ENCODE assay signal across 10 cellular contexts in the genomic region with DNA sequence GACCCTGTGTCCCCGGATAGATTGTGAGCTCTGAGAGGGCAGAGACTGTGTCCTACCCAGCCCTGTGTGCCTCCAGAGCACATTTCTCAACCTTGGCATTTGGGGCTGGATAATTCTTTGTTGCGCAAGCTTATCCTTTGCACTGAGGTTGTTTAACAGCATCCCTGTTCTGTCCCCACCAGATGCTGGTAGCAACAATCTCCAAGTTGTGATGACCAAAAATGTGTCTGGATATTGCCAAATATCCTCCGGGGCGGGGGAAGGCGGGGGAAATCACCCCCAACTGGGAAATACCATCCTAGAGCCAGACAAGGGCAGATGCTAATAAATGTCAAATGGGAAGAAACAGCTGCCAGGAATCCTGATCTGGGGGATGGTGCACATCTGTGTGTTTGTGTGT. TPM values are rescaled to one million over a fixed set of nuclear protein-coding genes. Genes with fewer than 3 reads are reported as not detected.
A peak's percentile ranks its signal among the peaks of the same experiment; 100 is the strongest.
DNase-seq lines count a peak whose midpoint lies in the region; ATAC-seq and TF ChIP-seq lines count a peak whose summit lies in the region.
"Had no signal": no experiment of that assay in that cellular context is flagged by ENCODE, and none has a peak within 500 bp of the region (broad histone marks: within the 10 kb centered on the region; RNA-seq: fewer than 3 reads in every experiment).

No MANE protein-coding gene starts in this region.

- H3K9me3 ChIP-seq in H9 (ENCODE audit: control insufficient read depth, low read depth, low read length) (no peaks in the 10 kb centered on the region), lower lobe of right lung (no peaks in the 10 kb centered on the region)

- no peak overlapping the region for H2BK12ac ChIP-seq in H9 (ENCODE audit: insufficient read length, low read depth, low read length)

- H3K56ac ChIP-seq in H9 (ENCODE audit: insufficient read length, low read depth, low read length), result no peak overlapping the region

- no peak overlapping the region for H2BK120ac ChIP-seq in H9 (ENCODE audit: low read depth, low read length, poor library complexity, severe bottlenecking)

- no peak overlapping the region for H4K8ac ChIP-seq in H9 (replicated peaks; ENCODE audit: insufficient read length, low read depth, low read length)

- no peak overlapping the region for H2AFZ ChIP-seq in H9 (ENCODE audit: low read length)

- H3K9ac ChIP-seq in H9 (ENCODE audit: extremely low read depth, insufficient read length, low read length), result no peak overlapping the region

- TF ChIP-seq CTCF in H9 (conservative IDR thresholded peaks at IDR 0.05) (no peak), lower lobe of right lung (IDR thresholded peaks at IDR 0.05) (no peak)

- H3K4me3 ChIP-seq in lower lobe of right lung, result no peak overlapping the region

- no peak overlapping the region for H3K4ac ChIP-seq in H9 (ENCODE audit: low read depth, low read length)

- H3K27me3 ChIP-seq in H9 (ENCODE audit: insufficient read depth, low read length) (no peaks in the 10 kb centered on the region), lower lobe of right lung (ENCODE audit: low read depth) (no peaks in the 10 kb centered on the region)

- no peaks in the 10 kb centered on the region for H3K9me3 Mint-ChIP-seq in H9
- no peaks in the 10 kb centered on the region for H3K9me3 Mint-ChIP-seq in stimulated activated naive B cell treated with anti-CD40 and anti-IgM and Interleukin-4, amounts not matched to agents 10 μg/mL and 1 μg/mL and 100 μg/mL, for 72 hours
- no peaks in the 10 kb centered on the region for H3K9me3 Mint-ChIP-seq in activated CD4-positive, alpha-beta memory T cell treated with anti-CD3 and anti-CD28 coated beads for 36 hours

- CTCF ChIA-PET in activated CD4-positive, alpha-beta memory T cell treated with anti-CD3 and anti-CD28 coated beads for 36 hours (lab: Charles Lee), result interaction anchor here (0.9 to 3.9 kb wide), 4 partner anchors 11 to 53 kb away, joined by 3 to 31 read pairs (median 7); no protein-coding TSS in a partner anchor

- no peaks in the 10 kb centered on the region for H3K23me2 ChIP-seq in H9 (ENCODE audit: insufficient read length, low read depth, low read length, poor library complexity, severe bottlenecking)

- no peak overlapping the region for H2BK20ac ChIP-seq in H9 (ENCODE audit: low read depth, low read length, poor library complexity, severe bottlenecking)

- H3K36me3 Mint-ChIP-seq in H9 (ENCODE audit: insufficient read depth in 1 of 3, low read depth in 3 of 3), result peaks cover 14 to 45% (median 19%) of the 10 kb centered on the region in 3 experiments; a peak in 6 of 7 replicates
- H3K36me3 Mint-ChIP-seq in stimulated activated naive B cell treated with anti-CD40 and anti-IgM and Interleukin-4, amounts not matched to agents 10 μg/mL and 1 μg/mL and 100 μg/mL, for 72 hours, result peaks cover 82 to 87% of the 10 kb centered on the region in 2 donors
- peaks cover 63% of the 10 kb centered on the region for H3K36me3 Mint-ChIP-seq in activated CD4-positive, alpha-beta memory T cell treated with anti-CD3 and anti-CD28 coated beads for 36 hours

- no peak overlapping the region for H4K91ac ChIP-seq in H9 (ENCODE audit: insufficient read length, low read depth, low read length)

- intact Hi-C loops in lower lobe of right lung (cut with DNase I), result no loop called here
- intact Hi-C loops in activated CD4-positive, alpha-beta memory T cell treated with anti-CD3 and anti-CD28 coated beads for 36 hours (cut with micrococcal nuclease), result no loop called here

- no peak overlapping the region for H2BK5ac ChIP-seq in H9 (ENCODE audit: insufficient read length, low read length)

- H2AK5ac ChIP-seq in H9 (ENCODE audit: insufficient read length, low read length), result no peak overlapping the region

- H3K4me2 ChIP-seq in H9 (ENCODE audit: insufficient read depth, insufficient read length, low read length), result no peak overlapping the region

- no peaks in the 10 kb centered on the region for H3K4me1 Mint-ChIP-seq in H9
- peaks cover 50 to 68% of the 10 kb centered on the region in 2 donors for H3K4me1 Mint-ChIP-seq in stimulated activated naive B cell treated with anti-CD40 and anti-IgM and Interleukin-4, amounts not matched to agents 10 μg/mL and 1 μg/mL and 100 μg/mL, for 72 hours
- H3K4me1 Mint-ChIP-seq in activated CD4-positive, alpha-beta memory T cell treated with anti-CD3 and anti-CD28 coated beads for 36 hours (ENCODE audit: low read depth), result peaks cover 6% of the 10 kb centered on the region

- no peaks in the 10 kb centered on the region for H3K79me2 ChIP-seq in H9 (ENCODE audit: insufficient read depth, low read length)

- H3K4me1 ChIP-seq in H9 (ENCODE audit: insufficient read depth, low read length) (no peaks in the 10 kb centered on the region), lower lobe of right lung (peaks cover 38% of the 10 kb centered on the region)

- H4K20me1 ChIP-seq in H9 (ENCODE audit: control insufficient read depth, insufficient read depth, insufficient read length), result no peaks in the 10 kb centered on the region

- H3K23ac ChIP-seq in H9 (ENCODE audit: insufficient read length, low read depth, low read length), result no peak overlapping the region

- H3K27ac Mint-ChIP-seq in H9, result peak overlapping the region in 2 of 3 experiments; percentile 6 to 49; a peak in 2 of 7 replicates
- H3K27ac Mint-ChIP-seq in stimulated activated naive B cell treated with anti-CD40 and anti-IgM and Interleukin-4, amounts not matched to agents 10 μg/mL and 1 μg/mL and 100 μg/mL, for 72 hours, result peak overlapping the region; percentile 62
- no peak overlapping the region for H3K27ac Mint-ChIP-seq in activated CD4-positive, alpha-beta memory T cell treated with anti-CD3 and anti-CD28 coated beads for 36 hours

- peak; percentile 56 to 63 for ATAC-seq in lower lobe of right lung
- no peak for ATAC-seq in stimulated activated naive B cell treated with anti-CD40 and anti-IgM and Interleukin-4, amounts not matched to agents 10 μg/mL and 1 μg/mL and 100 μg/mL, for 72 hours (replicated peaks)
- no peak for ATAC-seq in HG03520 (IDR thresholded peaks at IDR 0.05; ENCODE audit: unreplicated experiment)

- no CpG with 5 or more reads among the region's 5 CpGs for WGBS in H9 (ENCODE audit: extremely low coverage, insufficient read length, low lambda C conversion rate)

- H3K14ac ChIP-seq in H9 (ENCODE audit: insufficient read depth, low read length), result no peak overlapping the region

- POLR2A ChIA-PET in activated CD4-positive, alpha-beta memory T cell treated with anti-CD3 and anti-CD28 coated beads for 36 hours (lab: Charles Lee), result no interaction called here

- H4K5ac ChIP-seq in H9 (ENCODE audit: insufficient read length, low read depth, low read length), result no peak overlapping the region

- no peaks in the 10 kb centered on the region for H3K79me1 ChIP-seq in H9 (ENCODE audit: insufficient read depth, low read depth, low read length, poor library complexity, severe bottlenecking)

- peaks cover 73% of the 10 kb centered on the region for H3K36me3 ChIP-seq in lower lobe of right lung

- H3K4me3 Mint-ChIP-seq in H9, result no peak overlapping the region
- H3K4me3 Mint-ChIP-seq in stimulated activated naive B cell treated with anti-CD40 and anti-IgM and Interleukin-4, amounts not matched to agents 10 μg/mL and 1 μg/mL and 100 μg/mL, for 72 hours, result no peak overlapping the region
- no peak overlapping the region for H3K4me3 Mint-ChIP-seq in activated CD4-positive, alpha-beta memory T cell treated with anti-CD3 and anti-CD28 coated beads for 36 hours

- H3K18ac ChIP-seq in H9 (ENCODE audit: insufficient read length, low read depth, low read length), result no peak overlapping the region

- no peak overlapping the region for H3K27ac ChIP-seq in H9 (ENCODE audit: insufficient read length, low read depth, low read length)
- H3K27ac ChIP-seq in lower lobe of right lung, result peak overlapping the region; percentile 47

- H2BK15ac ChIP-seq in H9 (ENCODE audit: low read depth, low read length), result no peak overlapping the region

- no peak for DNase-seq in H9
- DNase-seq in epidermal melanocyte (ENCODE audit: insufficient read length, low spot score), result peak; percentile 62
- no peak for DNase-seq in lower lobe of right lung
- DNase-seq in stimulated activated naive B cell treated with anti-CD40 and anti-IgM and Interleukin-4, amounts not matched to agents 10 μg/mL and 1 μg/mL and 100 μg/mL, for 72 hours, result no peak
- DNase-seq in stimulated activated CD4-positive, alpha-beta T cell treated with anti-CD3 and anti-CD28 coated beads, Interleukin-12 subunit alpha, Interleukin-12 subunit beta, amount 100 ng/mL, for 4 hours, result no peak
- no peak for DNase-seq in activated CD4-positive, alpha-beta memory T cell treated with anti-CD3 and anti-CD28 coated beads for 36 hours
- DNase-seq in SHP77 treated with DMSO at 0.1 percent for 48 hours (lab: John Stamatoyannopoulos, UW), result no peak
- DNase-seq: activated naive CD4-positive, alpha-beta T cell treated with anti-CD3 and anti-CD28 coated beads, Interleukin-2, amount 50 U/mL, for 16 hours; SIG-M5 had no signal

- no peak overlapping the region for H3T11ph ChIP-seq in H9 (ENCODE audit: low read length)

- H3K27me3 Mint-ChIP-seq in H9 (ENCODE audit: low read depth), result no peaks in the 10 kb centered on the region
- H3K27me3 Mint-ChIP-seq in stimulated activated naive B cell treated with anti-CD40 and anti-IgM and Interleukin-4, amounts not matched to agents 10 μg/mL and 1 μg/mL and 100 μg/mL, for 72 hours, result no peaks in the 10 kb centered on the region
- no peaks in the 10 kb centered on the region for H3K27me3 Mint-ChIP-seq in activated CD4-positive, alpha-beta memory T cell treated with anti-CD3 and anti-CD28 coated beads for 36 hours

RNA-seq across cellular contexts. Expression of gene TNIP1, which starts 24.0 kb away (rescaled TPM):
- total RNA-seq in H9 (2021) (40.8 and 43.7 TPM in 2 replicates), lower lobe of right lung (99.6 TPM)
- total RNA-seq in activated CD4-positive, alpha-beta memory T cell treated with anti-CD3 and anti-CD28 coated beads for 36 hours, result 100 to 1,000 TPM; 388 to 401 TPM

RNA-seq across cellular contexts. Expression of gene ANXA6, which starts 52.8 kb away (rescaled TPM):
- total RNA-seq in H9 (2021), result 93.2 and 98.7 TPM in 2 replicates
- 120 TPM for total RNA-seq in lower lobe of right lung
- 100 to 1,000 TPM; 430 to 443 TPM for total RNA-seq in activated CD4-positive, alpha-beta memory T cell treated with anti-CD3 and anti-CD28 coated beads for 36 hours

Comparison
In these comparisons a context has a peak if more than half of its experiments do, and no peak if none do; other contexts are left out.
1. ATAC-seq: peak in lower lobe of right lung (2 of 2); none in stimulated activated naive B cell treated with anti-CD40 and anti-IgM and Interleukin-4, amounts not matched to agents 10 μg/mL and 1 μg/mL and 100 μg/mL, for 72 hours (0 of 2) and HG03520 (single experiment).